ENCODE assay signal across 8 cellular contexts in the genomic region with DNA sequence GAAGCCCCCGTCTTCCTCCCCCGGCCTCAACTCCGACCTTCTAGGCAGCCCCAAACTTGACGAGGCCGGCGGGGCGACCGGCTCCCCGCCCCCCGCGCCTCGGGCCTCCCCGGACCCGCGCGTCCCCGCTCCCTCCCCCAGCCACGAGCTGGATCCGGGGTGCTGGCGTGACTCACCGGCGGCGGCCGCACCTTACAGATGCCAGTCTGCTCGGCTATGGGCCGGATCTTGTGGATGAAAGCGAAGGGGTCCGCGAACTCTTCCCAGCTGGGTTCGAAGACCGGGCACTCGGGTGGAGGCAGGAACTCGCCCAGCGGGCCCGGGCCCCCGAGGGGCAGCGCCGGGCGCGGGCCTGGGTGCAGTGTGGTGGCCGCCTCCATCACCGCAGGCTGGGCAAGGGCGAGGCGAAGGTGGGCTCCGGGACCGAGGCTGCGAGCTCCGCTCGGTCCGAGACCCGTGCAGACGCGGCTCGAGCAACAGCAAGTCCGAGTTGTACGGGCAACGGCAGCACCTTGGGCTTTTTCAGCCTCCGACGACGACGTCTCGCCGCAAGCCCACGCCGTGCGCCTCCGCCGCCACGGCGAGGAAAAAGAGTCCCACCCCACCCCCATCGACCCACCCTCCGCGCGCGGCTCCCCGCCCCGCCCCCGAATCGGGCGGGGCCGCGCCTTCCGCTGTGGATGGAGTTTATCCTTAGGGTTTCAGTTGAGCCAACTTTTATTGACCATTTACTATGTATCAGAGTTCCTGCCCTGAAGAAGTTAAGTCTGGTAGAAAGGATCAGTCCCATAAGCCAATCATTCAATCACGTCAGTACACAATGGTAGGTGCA. TPM values are rescaled to one million over a fixed set of nuclear protein-coding genes. Genes with fewer than 3 reads are reported as not detected.
DNase-seq lines count a peak whose midpoint lies in the region; ATAC-seq and TF ChIP-seq lines count a peak whose summit lies in the region.

Gene KDM5B, minus strand, starts transcription at position 496 of the 832 bp plus-strand sequence. Its CDS starts 116 bp downstream, at position 380.

- peak within 1 kb of the TSS; percentile 90 for H3K4me3 Mint-ChIP-seq in CD4-positive, alpha-beta T cell
- peak within 1 kb of the TSS; percentile 89 for H3K4me3 Mint-ChIP-seq in activated naive CD4-positive, alpha-beta T cell treated with anti-CD3 and anti-CD28 coated beads for 36 hours
- H3K4me3 Mint-ChIP-seq in neural progenitor cell: peak within 1 kb of the TSS; percentile 88

- H3K36me3 ChIP-seq in HUES6 (ENCODE audit: control insufficient read depth, insufficient read depth, low read length): no peaks in the 10 kb centered on the region
- no peaks in the 10 kb centered on the region for H3K36me3 ChIP-seq in SK-N-SH (replicated peaks in 1 of 2; ENCODE audit: control insufficient read depth in 1 of 2, insufficient read depth in 2 of 2, low read length in 1 of 2)
- no peaks in the 10 kb centered on the region for H3K36me3 ChIP-seq in gastroesophageal sphincter
- H3K36me3 ChIP-seq in neural progenitor cell: no peaks in the 10 kb centered on the region

- no peaks in the 10 kb centered on the region for H3K27me3 Mint-ChIP-seq in CD4-positive, alpha-beta T cell
- H3K27me3 Mint-ChIP-seq in activated naive CD4-positive, alpha-beta T cell treated with anti-CD3 and anti-CD28 coated beads for 36 hours (ENCODE audit: low read depth): no peaks in the 10 kb centered on the region
- peaks cover 10% of the 10 kb centered on the region for H3K27me3 Mint-ChIP-seq in neural progenitor cell (ENCODE audit: insufficient read depth, low read depth)

- no peaks in the 10 kb centered on the region for H3K9me3 Mint-ChIP-seq in CD4-positive, alpha-beta T cell
- no peaks in the 10 kb centered on the region for H3K9me3 Mint-ChIP-seq in activated naive CD4-positive, alpha-beta T cell treated with anti-CD3 and anti-CD28 coated beads for 36 hours
- H3K9me3 Mint-ChIP-seq in neural progenitor cell: no peaks in the 10 kb centered on the region

- CTCF ChIA-PET in CD4-positive, alpha-beta T cell (lab: Charles Lee): no interaction called here
- CTCF ChIA-PET in SK-N-SH (lab: Yijun Ruan, JAX): no interaction called here
- CTCF ChIA-PET in activated naive CD4-positive, alpha-beta T cell treated with anti-CD3 and anti-CD28 coated beads for 36 hours (lab: Charles Lee): interaction anchor here (0.6 kb wide), 1 partner anchor 61 kb away, joined by 4 read pairs; no protein-coding TSS in a partner anchor

- TF ChIP-seq RAD21 in SK-N-SH (IDR thresholded peaks at IDR 0.05; ENCODE audit: low read length): no peak

- no peaks in the 10 kb centered on the region for H3K9me2 ChIP-seq in SK-N-SH

- peaks cover 38% of the 10 kb centered on the region for H4K20me1 ChIP-seq in SK-N-SH (ENCODE audit: insufficient read depth)
- peaks cover 38% of the 10 kb centered on the region for H4K20me1 ChIP-seq in neural progenitor cell (ENCODE audit: low read depth)

- H3K9ac ChIP-seq in HUES6 (ENCODE audit: low read length): peak within 1 kb of the TSS; percentile 96
- peak within 1 kb of the TSS; percentile 93 for H3K9ac ChIP-seq in SK-N-SH
- H3K9ac ChIP-seq in neural progenitor cell: peak within 1 kb of the TSS; percentile 94

- no peaks in the 10 kb centered on the region for H3K9me3 ChIP-seq in CD4-positive, alpha-beta T cell (ENCODE audit: control insufficient read depth, low read length)
- no peaks in the 10 kb centered on the region for H3K9me3 ChIP-seq in HUES6 (ENCODE audit: control insufficient read depth, insufficient read depth, low read depth, low read length)
- no peaks in the 10 kb centered on the region for H3K9me3 ChIP-seq in SK-N-SH
- H3K9me3 ChIP-seq in gastroesophageal sphincter: no peaks in the 10 kb centered on the region
- no peaks in the 10 kb centered on the region for H3K9me3 ChIP-seq in neural progenitor cell (ENCODE audit: low read depth)

- WGBS in SK-N-SH (ENCODE audit: low lambda C conversion rate): under 1% methylated on average over 26 of the region's 84 CpGs
- WGBS in gastroesophageal sphincter (ENCODE audit: low coverage in 1 of 2), 2 donors: 0% methylated on average over 1 of the region's 84 CpGs

- POLR2A ChIA-PET in CD4-positive, alpha-beta T cell (lab: Charles Lee): interaction anchor here (0.8 to 1.4 kb wide), 6 partner anchors 10 to 199 kb away, joined by 3 to 5 read pairs (median 4); partner anchors contain the start of genes KLHL12, RABIF and TMEM183A
- POLR2A ChIA-PET in SK-N-SH (lab: Yijun Ruan, JAX): interaction anchor here (0.6 to 1.2 kb wide), 4 partner anchors 13 to 1880 kb away, joined by 3 to 4 read pairs (median 3); no protein-coding TSS in a partner anchor

- H3K4me2 ChIP-seq in SK-N-SH: peak within 1 kb of the TSS; percentile 86
- peak within 1 kb of the TSS; percentile 98 for H3K4me2 ChIP-seq in neural progenitor cell

- TF ChIP-seq POLR2A in gastroesophageal sphincter (IDR thresholded peaks at IDR 0.05): peak; percentile 76 to 79

- peak within 1 kb of the TSS; percentile 99 for H3K4me3 ChIP-seq in HUES6 (ENCODE audit: low read depth, low read length)
- H3K4me3 ChIP-seq in SK-N-SH (ENCODE audit: low read depth in 2 of 2, low read length in 1 of 2): peak within 1 kb of the TSS; percentile 96 to 99
- H3K4me3 ChIP-seq in gastroesophageal sphincter: peak within 1 kb of the TSS; percentile 82 to 99
- peak within 1 kb of the TSS; percentile 96 for H3K4me3 ChIP-seq in neural progenitor cell

- H3K36me3 Mint-ChIP-seq in CD4-positive, alpha-beta T cell (ENCODE audit: low read depth): peaks cover 17% of the 10 kb centered on the region
- H3K36me3 Mint-ChIP-seq in activated naive CD4-positive, alpha-beta T cell treated with anti-CD3 and anti-CD28 coated beads for 36 hours (ENCODE audit: low read depth): peaks cover 4% of the 10 kb centered on the region
- peaks cover 4% of the 10 kb centered on the region for H3K36me3 Mint-ChIP-seq in neural progenitor cell

- H3K4me1 ChIP-seq in HUES6 (ENCODE audit: control insufficient read depth, insufficient read depth, low read length) (peaks cover 58% of the 10 kb centered on the region), SK-N-SH (ENCODE audit: control insufficient read depth in 1 of 2, insufficient read depth in 2 of 2, low read depth in 1 of 2, low read length in 1 of 2) (peaks cover 24 to 37% of the 10 kb centered on the region in 2 experiments; a peak in 3 of 4 replicates), gastroesophageal sphincter (peaks cover 0 to 69% (median 18%) of the 10 kb centered on the region in 3 donors), neural progenitor cell (peaks cover 56% of the 10 kb centered on the region)

- intact Hi-C loops in CD4-positive, alpha-beta T cell (cut with DNase I, micrococcal nuclease): loop anchor here in 1 of 2 experiments (10.0 kb wide), 1 partner anchor 1047 kb away; no protein-coding TSS in a partner anchor
- intact Hi-C loops in activated naive CD4-positive, alpha-beta T cell treated with anti-CD3 and anti-CD28 coated beads for 36 hours (cut with micrococcal nuclease): loop anchor here (2.0 to 10.0 kb wide), 5 partner anchors 45 to 646 kb away; partner anchors contain the start of genes PPP1R12B and PTPN7

- H3K27ac Mint-ChIP-seq in CD4-positive, alpha-beta T cell: peak within 1 kb of the TSS; percentile 80
- peak within 1 kb of the TSS; percentile 57 for H3K27ac Mint-ChIP-seq in activated naive CD4-positive, alpha-beta T cell treated with anti-CD3 and anti-CD28 coated beads for 36 hours
- no peak within 1 kb of the TSS for H3K27ac Mint-ChIP-seq in neural progenitor cell

- TF ChIP-seq EP300 in SK-N-SH (IDR thresholded peaks at IDR 0.05; ENCODE audit: borderline replicate concordance in 1 of 2, low read depth in 1 of 2, low read length in 1 of 2) (no peak; a peak in 1 of 4 replicates), gastroesophageal sphincter (IDR thresholded peaks at IDR 0.05) (no peak)

- H3K4me1 Mint-ChIP-seq in CD4-positive, alpha-beta T cell (ENCODE audit: low read depth): peaks cover 59% of the 10 kb centered on the region
- peaks cover 56% of the 10 kb centered on the region for H3K4me1 Mint-ChIP-seq in activated naive CD4-positive, alpha-beta T cell treated with anti-CD3 and anti-CD28 coated beads for 36 hours (ENCODE audit: low read depth)
- peaks cover 45% of the 10 kb centered on the region for H3K4me1 Mint-ChIP-seq in neural progenitor cell

- no peaks in the 10 kb centered on the region for H3K27me3 ChIP-seq in CD4-positive, alpha-beta T cell (ENCODE audit: control insufficient read depth, insufficient read depth, low read length)
- H3K27me3 ChIP-seq in HUES6 (ENCODE audit: control insufficient read depth, insufficient read depth, low read length) (peaks cover 16% of the 10 kb centered on the region), SK-N-SH (ENCODE audit: insufficient read depth) (no peaks in the 10 kb centered on the region), gastroesophageal sphincter (no peaks in the 10 kb centered on the region), neural progenitor cell (peaks cover 20% of the 10 kb centered on the region)

- H3F3A ChIP-seq in SK-N-SH (replicated peaks; ENCODE audit: insufficient read depth) (peaks cover 6% of the 10 kb centered on the region), neural progenitor cell (ENCODE audit: low read depth) (peaks cover 21% of the 10 kb centered on the region)

- H3K27ac ChIP-seq in CD4-positive, alpha-beta T cell (ENCODE audit: low read depth, low read length): peak within 1 kb of the TSS; percentile 53
- H3K27ac ChIP-seq in HUES6 (ENCODE audit: low read depth, low read length): peak within 1 kb of the TSS; percentile 77; the same call in 1 of the 2 replicates
- peak within 1 kb of the TSS; percentile 72 to 93 for H3K27ac ChIP-seq in SK-N-SH (ENCODE audit: low read depth in 2 of 2, low read length in 1 of 2)
- H3K27ac ChIP-seq in gastroesophageal sphincter: peak within 1 kb of the TSS; percentile 68 to 94 (median 90)
- peak within 1 kb of the TSS; percentile 74 for H3K27ac ChIP-seq in neural progenitor cell
- H3K27ac ChIP-seq in substantia nigra (ENCODE audit: low read depth, low read length, poor library complexity, severe bottlenecking): peak within 1 kb of the TSS; percentile 62

- peak; percentile 60 for ATAC-seq in CD4-positive, alpha-beta T cell (ENCODE audit: poor library complexity)
- ATAC-seq in gastroesophageal sphincter (peak; percentile 29), HG03045 (IDR thresholded peaks at IDR 0.05; ENCODE audit: unreplicated experiment) (no peak)

- TF ChIP-seq CTCF in CD4-positive, alpha-beta T cell (IDR thresholded peaks at IDR 0.05): no peak
- TF ChIP-seq CTCF in SK-N-SH (IDR thresholded peaks at IDR 0.05): no peak
- TF ChIP-seq CTCF in gastroesophageal sphincter (IDR thresholded peaks at IDR 0.05): no peak
- no peak for TF ChIP-seq CTCF in neural progenitor cell (IDR thresholded peaks at IDR 0.05)

- peak; percentile 38 to 74 (median 58) for DNase-seq in CD4-positive, alpha-beta T cell
- DNase-seq in SK-N-SH (peak; percentile 86), neural progenitor cell (ENCODE audit: low spot score) (peak; percentile 85), substantia nigra (lab: John Stamatoyannopoulos, UW) (peak in 42 of 49 donors; percentile 12 to 82 (median 43))
- DNase-seq in activated naive CD4-positive, alpha-beta T cell treated with anti-CD3 and anti-CD28 coated beads for 36 hours: peak; percentile 79

- H3K79me2 ChIP-seq in SK-N-SH (ENCODE audit: insufficient read depth): peaks cover 51% of the 10 kb centered on the region
- peaks cover 71% of the 10 kb centered on the region for H3K79me2 ChIP-seq in neural progenitor cell (ENCODE audit: low read depth)

- H2AFZ ChIP-seq in SK-N-SH (ENCODE audit: low read depth) (peak within 1 kb of the TSS; percentile 94), neural progenitor cell (replicated peaks) (no peak within 1 kb of the TSS)

RNA-seq across cellular contexts. Expression of gene KDM5B, which starts in this region (rescaled TPM):
- 10 to 100 TPM; 74.7 to 84.7 TPM for total RNA-seq in CD4-positive, alpha-beta T cell
- 21.7 and 25.1 TPM in 2 replicates for polyA plus RNA-seq in SK-N-SH (2012; rRNA removed)
- 19.4 and 20.2 TPM in 2 replicates for polyA plus RNA-seq in SK-N-SH (2012; cell fraction: cytosol; rRNA removed)
- polyA plus RNA-seq in SK-N-SH (2012; cell fraction: nucleus; rRNA removed): 44.3 and 67.7 TPM in 2 replicates
- total RNA-seq in activated naive CD4-positive, alpha-beta T cell treated with anti-CD3 and anti-CD28 coated beads for 36 hours: 10 to 100 TPM; 16.8 to 18.2 TPM
- 10 to 100 TPM; 29.2 to 41.4 (median 34.8) TPM for total RNA-seq in gastroesophageal sphincter
- 219 and 283 TPM in 2 replicates for total RNA-seq in neural progenitor cell (ENCODE audit: low replicate concordance)
